In the genomic region with DNA sequence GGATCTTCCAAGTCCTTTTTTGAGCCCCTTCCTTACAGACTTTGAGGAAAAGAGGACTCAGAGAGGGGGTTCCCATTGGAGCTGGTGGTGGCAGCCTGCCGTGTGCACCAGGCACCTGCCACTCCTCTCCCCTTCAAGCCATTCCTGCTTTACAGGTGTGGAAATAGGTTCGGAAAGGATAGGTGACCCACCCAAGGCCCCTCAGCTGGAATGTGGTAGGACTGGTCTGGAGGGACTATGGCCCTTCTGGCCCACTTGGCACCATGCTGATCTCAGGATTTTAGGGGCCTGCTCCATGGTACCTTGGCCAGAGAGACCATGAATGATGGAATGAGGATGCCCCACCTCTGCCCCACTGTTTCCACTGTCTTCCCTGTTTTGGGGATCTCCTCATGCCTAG, we compare ENCODE assay signal across 10 cellular contexts. TPM values are rescaled to one million over a fixed set of nuclear protein-coding genes. Genes with fewer than 3 reads are reported as not detected.
DNase-seq lines count a peak whose midpoint lies in the region; ATAC-seq and TF ChIP-seq lines count a peak whose summit lies in the region.
"Had no signal": no experiment of that assay in that cellular context is flagged by ENCODE, and none has a peak within 500 bp of the region (broad histone marks: within the 10 kb centered on the region; RNA-seq: fewer than 3 reads in every experiment).

No MANE protein-coding gene starts in this region.

- peaks cover 7% of the 10 kb centered on the region for H3K27me3 Mint-ChIP-seq in activated T-cell treated with anti-CD3 and anti-CD28 coated beads, Interleukin-2, amount 50 U/mL, for 72 hours (ENCODE audit: low read depth)
- peaks cover 10% of the 10 kb centered on the region for H3K27me3 Mint-ChIP-seq in activated naive CD8-positive, alpha-beta T cell treated with anti-CD3 and anti-CD28 coated beads for 36 hours
- H3K27me3 Mint-ChIP-seq in memory B cell (peaks cover 2% of the 10 kb centered on the region), type B pancreatic cell (peaks cover 14% of the 10 kb centered on the region)

- peaks cover 0 to 2% of the 10 kb centered on the region in 2 donors for H3K9me3 Mint-ChIP-seq in activated T-cell treated with anti-CD3 and anti-CD28 coated beads, Interleukin-2, amount 50 U/mL, for 72 hours
- peaks cover 6% of the 10 kb centered on the region for H3K9me3 Mint-ChIP-seq in activated naive CD8-positive, alpha-beta T cell treated with anti-CD3 and anti-CD28 coated beads for 36 hours
- peaks cover 2% of the 10 kb centered on the region for H3K9me3 Mint-ChIP-seq in memory B cell
- H3K9me3 Mint-ChIP-seq in type B pancreatic cell: peaks cover 5% of the 10 kb centered on the region

- H3K27ac Mint-ChIP-seq in activated T-cell treated with anti-CD3 and anti-CD28 coated beads, Interleukin-2, amount 50 U/mL, for 72 hours: no peak overlapping the region
- no peak overlapping the region for H3K27ac Mint-ChIP-seq in activated naive CD8-positive, alpha-beta T cell treated with anti-CD3 and anti-CD28 coated beads for 36 hours
- no peak overlapping the region for H3K27ac Mint-ChIP-seq in memory B cell
- H3K27ac Mint-ChIP-seq in type B pancreatic cell: peak overlapping the region; percentile 76

- H3K4me3 Mint-ChIP-seq in activated T-cell treated with anti-CD3 and anti-CD28 coated beads, Interleukin-2, amount 50 U/mL, for 72 hours: peak overlapping the region; percentile 88 to 92
- H3K4me3 Mint-ChIP-seq in activated naive CD8-positive, alpha-beta T cell treated with anti-CD3 and anti-CD28 coated beads for 36 hours: peak overlapping the region; percentile 87
- H3K4me3 Mint-ChIP-seq in memory B cell (peak overlapping the region; percentile 81), type B pancreatic cell (peak overlapping the region; percentile 87)

- H3K36me3 Mint-ChIP-seq in activated T-cell treated with anti-CD3 and anti-CD28 coated beads, Interleukin-2, amount 50 U/mL, for 72 hours (ENCODE audit: insufficient read depth in 2 of 2): peaks cover 2 to 7% of the 10 kb centered on the region in 2 donors
- peaks cover 8% of the 10 kb centered on the region for H3K36me3 Mint-ChIP-seq in activated naive CD8-positive, alpha-beta T cell treated with anti-CD3 and anti-CD28 coated beads for 36 hours
- H3K36me3 Mint-ChIP-seq in memory B cell: no peaks in the 10 kb centered on the region
- peaks cover 8% of the 10 kb centered on the region for H3K36me3 Mint-ChIP-seq in type B pancreatic cell

- ATAC-seq in activated T-cell treated with anti-CD3 and anti-CD28 coated beads, Interleukin-2, amount 50 U/mL, for 72 hours (replicated peaks in 1 of 2): no peak
- ATAC-seq in memory B cell (ENCODE audit: low read depth) (no peak), GM18867 (IDR thresholded peaks at IDR 0.05; ENCODE audit: unreplicated experiment) (no peak)

- TF ChIP-seq CTCF in type B pancreatic cell (conservative IDR thresholded peaks at IDR 0.05): no peak

- H3K4me1 Mint-ChIP-seq in activated T-cell treated with anti-CD3 and anti-CD28 coated beads, Interleukin-2, amount 50 U/mL, for 72 hours (ENCODE audit: low read depth): peaks cover 36% of the 10 kb centered on the region
- H3K4me1 Mint-ChIP-seq in activated naive CD8-positive, alpha-beta T cell treated with anti-CD3 and anti-CD28 coated beads for 36 hours: peaks cover 34% of the 10 kb centered on the region
- H3K4me1 Mint-ChIP-seq in memory B cell (peaks cover 12% of the 10 kb centered on the region), type B pancreatic cell (ENCODE audit: unreplicated experiment) (peaks cover 30% of the 10 kb centered on the region)

- no peak for DNase-seq in activated T-cell treated with anti-CD3 and anti-CD28 coated beads, Interleukin-2, amount 50 U/mL, for 72 hours
- DNase-seq in activated T-cell treated with anti-CD3 and anti-CD28 coated beads for 4 hours (no peak), memory B cell (ENCODE audit: low spot score in 2 of 2) (no peak), type B pancreatic cell (ENCODE audit: extremely low spot score, unreplicated experiment) (no peak), NCI-H82 treated with DMSO at 0.1 percent for 48 hours (lab: John Stamatoyannopoulos, UW; ENCODE audit: unreplicated experiment) (no peak)
- no peak for DNase-seq in activated naive CD8-positive, alpha-beta T cell treated with anti-CD3 and anti-CD28 coated beads for 36 hours
- no peak for DNase-seq in effector CD8-positive, alpha-beta T cell (lab: John Stamatoyannopoulos, UW)
- DNase-seq: midbrain, NCI-H1436 treated with DMSO at 0.1 percent for 48 hours had no signal

RNA-seq across cellular contexts. Expression of a gene that starts 1.4 kb away (rescaled TPM):
- total RNA-seq in activated T-cell treated with anti-CD3 and anti-CD28 coated beads, Interleukin-2, amount 50 U/mL, for 72 hours: 10 to 100 TPM in 1 of 2 donors, 1 to 10 TPM in 1; 6.6 to 11.2 TPM
- 10 to 100 TPM in 1 of 2 experiments, 1 to 10 TPM in 1; 9.2 to 10.9 TPM for total RNA-seq in activated naive CD8-positive, alpha-beta T cell treated with anti-CD3 and anti-CD28 coated beads for 36 hours
- total RNA-seq in type B pancreatic cell (ENCODE audit: low replicate concordance): 25.8 and 32.9 TPM in 2 replicates

RNA-seq across cellular contexts. Expression of a gene that starts 12.5 kb away (rescaled TPM):
- total RNA-seq in activated T-cell treated with anti-CD3 and anti-CD28 coated beads, Interleukin-2, amount 50 U/mL, for 72 hours: 10 to 100 TPM; 14.9 to 25.0 TPM
- total RNA-seq in activated naive CD8-positive, alpha-beta T cell treated with anti-CD3 and anti-CD28 coated beads for 36 hours: 10 to 100 TPM; 17.9 to 21.8 TPM
- total RNA-seq in type B pancreatic cell (ENCODE audit: low replicate concordance): 25.2 and 32.2 TPM in 2 replicates
